In genomic region chr2:190382851-190383250, GRCh38 we compare ENCODE assay signal across 8 cellular contexts. TPM values are rescaled to one million over a fixed set of nuclear protein-coding genes. Genes with fewer than 3 reads are reported as not detected.
DNase-seq lines count a peak whose midpoint lies in the region; ATAC-seq and TF ChIP-seq lines count a peak whose summit lies in the region.

No MANE protein-coding gene starts in this region.

- no peaks in the 10 kb centered on the region for H3K27me3 ChIP-seq in endodermal cell (ENCODE audit: control insufficient read depth, insufficient read depth, low read length, poor library complexity, severe bottlenecking)

- H3K4me1 Mint-ChIP-seq in endodermal cell (no peaks in the 10 kb centered on the region), neural crest cell (no peaks in the 10 kb centered on the region)

- H3K9me3 ChIP-seq in endodermal cell (ENCODE audit: control insufficient read depth, low read length) = no peaks in the 10 kb centered on the region

- no peaks in the 10 kb centered on the region for H3K36me3 ChIP-seq in endodermal cell (ENCODE audit: control insufficient read depth, insufficient read depth, low read length)

- H3K36me3 Mint-ChIP-seq in endodermal cell (ENCODE audit: low read depth) = no peaks in the 10 kb centered on the region
- H3K36me3 Mint-ChIP-seq in neural crest cell (ENCODE audit: low read depth) = no peaks in the 10 kb centered on the region

- no peak overlapping the region for H3K4me3 ChIP-seq in endodermal cell (ENCODE audit: low read length)

- H3K27ac ChIP-seq in endodermal cell (ENCODE audit: low read depth, low read length) = no peak overlapping the region

- no peaks in the 10 kb centered on the region for H3K4me1 ChIP-seq in endodermal cell (ENCODE audit: control insufficient read depth, insufficient read depth, low read length)

- H3K4me3 Mint-ChIP-seq in endodermal cell = no peak overlapping the region
- H3K4me3 Mint-ChIP-seq in neural crest cell = no peak overlapping the region

- TF ChIP-seq CTCF in endodermal cell (conservative IDR thresholded peaks at IDR 0.05) = peak; percentile 78
- TF ChIP-seq CTCF in neural crest cell (conservative IDR thresholded peaks at IDR 0.05) = peak; percentile 62

- DNase-seq in activated naive CD4-positive, alpha-beta T cell treated with Interleukin-2 at 50 U/mL for 16 hours = peak; percentile 11
- no peak for DNase-seq in activated naive CD4-positive, alpha-beta T cell (lab: John Stamatoyannopoulos, UW)
- DNase-seq in KG1 (lab: John Stamatoyannopoulos, UW) (peak; percentile 6), RPMI8226 (peak; percentile 73), endodermal cell (no peak), neural crest cell (ENCODE audit: low read depth, low spot score) (no peak), DMS114 treated with DMSO at 0.1 percent for 48 hours (lab: John Stamatoyannopoulos, UW; ENCODE audit: unreplicated experiment) (no peak)

- no peak overlapping the region for H3K9ac ChIP-seq in endodermal cell (ENCODE audit: extremely low read depth, low read length, poor library complexity, severe bottlenecking)

- H3K27me3 Mint-ChIP-seq in endodermal cell (ENCODE audit: insufficient read depth) = no peaks in the 10 kb centered on the region
- no peaks in the 10 kb centered on the region for H3K27me3 Mint-ChIP-seq in neural crest cell (ENCODE audit: low read depth)

- H3K9me3 Mint-ChIP-seq in endodermal cell = no peaks in the 10 kb centered on the region
- H3K9me3 Mint-ChIP-seq in neural crest cell = no peaks in the 10 kb centered on the region

- WGBS in endodermal cell (ENCODE audit: insufficient coverage in 1 of 2, insufficient read length in 1 of 2), 2 experiments = 71 to 92% methylated on average over 1 of the region's 1 CpG

- H3K27ac Mint-ChIP-seq in endodermal cell (no peak overlapping the region), neural crest cell (ENCODE audit: unreplicated experiment) (no peak overlapping the region)

- peak; percentile 95 for ATAC-seq in GM21529 (IDR thresholded peaks at IDR 0.05; ENCODE audit: unreplicated experiment)

RNA-seq across cellular contexts. Expression of gene MFSD6, which starts 25.3 kb away (rescaled TPM):
- total RNA-seq in endodermal cell (1 to 10 TPM; 1.2 to 3.2 TPM), neural crest cell (1.5 and 2.1 TPM in 2 replicates)
- polyA plus RNA-seq in endodermal cell (2013, experiment 1 of 2) = 0.82 TPM
- polyA plus RNA-seq in endodermal cell (2013, experiment 2 of 2) = 0.70 TPM

RNA-seq across cellular contexts. Expression of gene INPP1, which starts 39.5 kb away (rescaled TPM):
- total RNA-seq in endodermal cell = 1 to 10 TPM; 1.7 to 3.5 TPM
- 5.5 TPM for polyA plus RNA-seq in endodermal cell (2013, experiment 1 of 2)
- polyA plus RNA-seq in endodermal cell (2013, experiment 2 of 2) = 5.1 TPM
- total RNA-seq in neural crest cell = 14.3 and 15.3 TPM in 2 replicates

Comparison
In these comparisons a context has a peak if more than half of its experiments do, and no peak if none do; other contexts are left out.
1. DNase-seq: peak in activated naive CD4-positive, alpha-beta T cell treated with Interleukin-2 at 50 U/mL for 16 hours (single experiment), KG1 (single experiment) and RPMI8226 (single experiment); none in activated naive CD4-positive, alpha-beta T cell (0 of 4), endodermal cell (single experiment), neural crest cell (single experiment) and DMS114 treated with DMSO at 0.1 percent for 48 hours (single experiment).